ENCODE assay signal across 31 cellular contexts in genomic region chr10:30883751-30884150, GRCh38.
"Had no signal": no experiment of that assay in that cellular context is flagged by ENCODE, and none has a peak within 500 bp of the region (broad histone marks: within the 10 kb centered on the region; RNA-seq: fewer than 3 reads in every experiment).

No MANE protein-coding gene starts in this region.

- H3K9me3 ChIP-seq: ascending aorta, esophagus muscularis mucosa had no signal

- H3K27ac ChIP-seq: coronary artery, dorsolateral prefrontal cortex, esophagus muscularis mucosa had no signal

- H3K4me1 ChIP-seq: ascending aorta, esophagus muscularis mucosa had no signal

- H3K27ac Mint-ChIP-seq: activated CD4-positive, alpha-beta memory T cell treated with anti-CD3 and anti-CD28 coated beads for 36 hours; activated CD4-positive, alpha-beta T cell treated with anti-CD3 and anti-CD28 coated beads for 36 hours; activated CD4-positive, alpha-beta T cell treated with anti-CD3 and anti-CD28 coated beads, Interleukin-2, amount 10 ng/mL, durations not matched to agents 24 days and 14 days; activated CD8-positive, alpha-beta memory T cell treated with anti-CD3 and anti-CD28 coated beads, Interleukin-2, amount 10 ng/mL, durations not matched to agents 7 days and 5 days; activated CD8-positive, alpha-beta T cell treated with anti-CD3 and anti-CD28 coated beads, Interleukin-2, amount 10 ng/mL, durations not matched to agents 7 days and 5 days; activated naive CD4-positive, alpha-beta T cell treated with anti-CD3 and anti-CD28 coated beads for 36 hours; activated naive CD4-positive, alpha-beta T cell treated with anti-CD3 and anti-CD28 coated beads, Interleukin-2, amount 50 U/mL, for 24 hours; activated naive CD8-positive, alpha-beta T cell treated with anti-CD3 and anti-CD28 coated beads for 36 hours; activated naive CD8-positive, alpha-beta T cell treated with anti-CD3 and anti-CD28 coated beads, Interleukin-2, amount 50 U/mL, for 24 hours; activated T-helper 1 cell treated with anti-CD3 and anti-CD28 coated beads, Interleukin-12 subunit alpha, Interleukin-12 subunit beta, Interleukin-2, Interleukin-4 antibody, amounts not matched to agents 30 ng/mL and 10 ng/mL and 1 ng/mL, durations not matched to agents 14 hours and 24 hours and 36 hours; activated T-helper 2 cell treated with anti-CD3 and anti-CD28 coated beads, Interferon-gamma antibody, Interleukin-2, Interleukin-4, amounts not matched to agents 10 μg/mL and 5 μg/mL and 100 μg/mL, durations not matched to agents 14 hours and 24 hours and 36 hours; brain; dendritic cell treated with granulocyte-macrophage colony-stimulating factor and Interleukin-4, amounts not matched to agents 40 ng/mL and 50 ng/mL, for 4 days; endodermal cell had no signal

- DNase-seq: activated CD4-positive, alpha-beta memory T cell treated with anti-CD3 and anti-CD28 coated beads for 36 hours; activated CD4-positive, alpha-beta T cell treated with anti-CD3 and anti-CD28 coated beads for 36 hours; activated CD4-positive, alpha-beta T cell treated with anti-CD3 and anti-CD28 coated beads, Interleukin-2, amount 10 ng/mL, durations not matched to agents 24 days and 14 days; activated CD4-positive, CD25-positive, alpha-beta regulatory T cell; activated CD4-positive, CD25-positive, alpha-beta regulatory T cell treated with anti-CD3 and anti-CD28 coated beads, Interleukin-2, amount 50 U/mL, for 72 hours; activated CD8-positive, alpha-beta memory T cell treated with anti-CD3 and anti-CD28 coated beads, Interleukin-2, amount 10 ng/mL, durations not matched to agents 7 days and 5 days; activated CD8-positive, alpha-beta memory T cell treated with anti-CD3 and anti-CD28 coated beads, Interleukin-2, amount 50 U/mL, for 4 hours; activated CD8-positive, alpha-beta T cell treated with anti-CD3 and anti-CD28 coated beads, Interleukin-2, amount 10 ng/mL, durations not matched to agents 7 days and 5 days; activated effector memory CD4-positive, alpha-beta T cell treated with anti-CD3 and anti-CD28 coated beads, Interleukin-2, amount 50 U/mL, for 16 hours; activated naive CD4-positive, alpha-beta T cell treated with anti-CD3 and anti-CD28 coated beads for 36 hours; activated naive CD8-positive, alpha-beta T cell treated with anti-CD3 and anti-CD28 coated beads for 36 hours; activated naive CD8-positive, alpha-beta T cell treated with anti-CD3 and anti-CD28 coated beads, Interleukin-2, amount 50 U/mL, for 24 hours; activated T-cell treated with anti-CD3 and anti-CD28 coated beads, Interleukin-2, amount 50 U/mL, for 1 hour; activated T-cell treated with anti-CD3 and anti-CD28 coated beads, Interleukin-2, amount 50 U/mL, for 48 hours; dorsolateral prefrontal cortex; effector memory CD4-positive, alpha-beta T cell; endodermal cell; erythroblast; foreskin fibroblast; head of caudate nucleus; T-helper 2 cell had no signal

- H3K4me3 Mint-ChIP-seq: activated CD4-positive, alpha-beta memory T cell treated with anti-CD3 and anti-CD28 coated beads for 36 hours; activated CD4-positive, alpha-beta T cell treated with anti-CD3 and anti-CD28 coated beads for 36 hours; activated CD4-positive, alpha-beta T cell treated with anti-CD3 and anti-CD28 coated beads, Interleukin-2, amount 10 ng/mL, durations not matched to agents 24 days and 14 days; activated CD8-positive, alpha-beta memory T cell treated with anti-CD3 and anti-CD28 coated beads, Interleukin-2, amount 10 ng/mL, durations not matched to agents 7 days and 5 days; activated CD8-positive, alpha-beta T cell treated with anti-CD3 and anti-CD28 coated beads, Interleukin-2, amount 10 ng/mL, durations not matched to agents 7 days and 5 days; activated naive CD4-positive, alpha-beta T cell treated with anti-CD3 and anti-CD28 coated beads for 36 hours; activated naive CD4-positive, alpha-beta T cell treated with anti-CD3 and anti-CD28 coated beads, Interleukin-2, amount 50 U/mL, for 24 hours; activated naive CD8-positive, alpha-beta T cell treated with anti-CD3 and anti-CD28 coated beads for 36 hours; activated naive CD8-positive, alpha-beta T cell treated with anti-CD3 and anti-CD28 coated beads, Interleukin-2, amount 50 U/mL, for 24 hours; activated T-helper 1 cell treated with anti-CD3 and anti-CD28 coated beads, Interleukin-12 subunit alpha, Interleukin-12 subunit beta, Interleukin-2, Interleukin-4 antibody, amounts not matched to agents 30 ng/mL and 10 ng/mL and 1 ng/mL, durations not matched to agents 14 hours and 24 hours and 36 hours; brain; central memory CD8-positive, alpha-beta T cell; dendritic cell treated with granulocyte-macrophage colony-stimulating factor and Interleukin-4, amounts not matched to agents 40 ng/mL and 50 ng/mL, for 4 days; endodermal cell had no signal

- H3K9me3 Mint-ChIP-seq: activated CD4-positive, alpha-beta memory T cell treated with anti-CD3 and anti-CD28 coated beads for 36 hours; activated naive CD4-positive, alpha-beta T cell treated with anti-CD3 and anti-CD28 coated beads for 36 hours; activated naive CD4-positive, alpha-beta T cell treated with anti-CD3 and anti-CD28 coated beads, Interleukin-2, amount 50 U/mL, for 24 hours; activated naive CD8-positive, alpha-beta T cell treated with anti-CD3 and anti-CD28 coated beads for 36 hours; activated naive CD8-positive, alpha-beta T cell treated with anti-CD3 and anti-CD28 coated beads, Interleukin-2, amount 50 U/mL, for 24 hours; activated T-helper 1 cell treated with anti-CD3 and anti-CD28 coated beads, Interleukin-12 subunit alpha, Interleukin-12 subunit beta, Interleukin-2, Interleukin-4 antibody, amounts not matched to agents 30 ng/mL and 10 ng/mL and 1 ng/mL, durations not matched to agents 14 hours and 24 hours and 36 hours; activated T-helper 2 cell treated with anti-CD3 and anti-CD28 coated beads, Interferon-gamma antibody, Interleukin-2, Interleukin-4, amounts not matched to agents 10 μg/mL and 5 μg/mL and 100 μg/mL, durations not matched to agents 14 hours and 24 hours and 36 hours; central memory CD8-positive, alpha-beta T cell; dendritic cell treated with granulocyte-macrophage colony-stimulating factor and Interleukin-4, amounts not matched to agents 40 ng/mL and 50 ng/mL, for 4 days; endodermal cell had no signal

- H3K27me3 ChIP-seq: ascending aorta, dorsolateral prefrontal cortex, esophagus muscularis mucosa had no signal

- H3K36me3 Mint-ChIP-seq: activated CD4-positive, alpha-beta memory T cell treated with anti-CD3 and anti-CD28 coated beads for 36 hours; activated CD8-positive, alpha-beta memory T cell treated with anti-CD3 and anti-CD28 coated beads, Interleukin-2, amount 10 ng/mL, durations not matched to agents 7 days and 5 days; activated naive CD4-positive, alpha-beta T cell treated with anti-CD3 and anti-CD28 coated beads, Interleukin-2, amount 50 U/mL, for 24 hours had no signal

- H3K27me3 Mint-ChIP-seq: activated CD4-positive, alpha-beta memory T cell treated with anti-CD3 and anti-CD28 coated beads for 36 hours; activated CD4-positive, alpha-beta T cell treated with anti-CD3 and anti-CD28 coated beads for 36 hours; activated CD8-positive, alpha-beta memory T cell treated with anti-CD3 and anti-CD28 coated beads, Interleukin-2, amount 10 ng/mL, durations not matched to agents 7 days and 5 days; activated naive CD4-positive, alpha-beta T cell treated with anti-CD3 and anti-CD28 coated beads, Interleukin-2, amount 50 U/mL, for 24 hours; activated naive CD8-positive, alpha-beta T cell treated with anti-CD3 and anti-CD28 coated beads for 36 hours; activated naive CD8-positive, alpha-beta T cell treated with anti-CD3 and anti-CD28 coated beads, Interleukin-2, amount 50 U/mL, for 24 hours; brain; central memory CD8-positive, alpha-beta T cell; dendritic cell treated with granulocyte-macrophage colony-stimulating factor and Interleukin-4, amounts not matched to agents 40 ng/mL and 50 ng/mL, for 4 days had no signal

- H3K4me3 ChIP-seq: ascending aorta, coronary artery, dorsolateral prefrontal cortex, esophagus muscularis mucosa had no signal

- H3K4me1 Mint-ChIP-seq: activated CD4-positive, alpha-beta T cell treated with anti-CD3 and anti-CD28 coated beads for 36 hours; activated CD4-positive, alpha-beta T cell treated with anti-CD3 and anti-CD28 coated beads, Interleukin-2, amount 10 ng/mL, durations not matched to agents 24 days and 14 days; activated CD8-positive, alpha-beta memory T cell treated with anti-CD3 and anti-CD28 coated beads, Interleukin-2, amount 10 ng/mL, durations not matched to agents 7 days and 5 days; activated naive CD4-positive, alpha-beta T cell treated with anti-CD3 and anti-CD28 coated beads, Interleukin-2, amount 50 U/mL, for 24 hours; activated naive CD8-positive, alpha-beta T cell treated with anti-CD3 and anti-CD28 coated beads for 36 hours; activated naive CD8-positive, alpha-beta T cell treated with anti-CD3 and anti-CD28 coated beads, Interleukin-2, amount 50 U/mL, for 24 hours; brain; central memory CD8-positive, alpha-beta T cell had no signal

- H3K36me3 ChIP-seq: ascending aorta, esophagus muscularis mucosa had no signal

- FAIRE-seq: bronchial epithelial cell had no signal
